ENCODE assay signal across 15 cellular contexts in the genomic region with DNA sequence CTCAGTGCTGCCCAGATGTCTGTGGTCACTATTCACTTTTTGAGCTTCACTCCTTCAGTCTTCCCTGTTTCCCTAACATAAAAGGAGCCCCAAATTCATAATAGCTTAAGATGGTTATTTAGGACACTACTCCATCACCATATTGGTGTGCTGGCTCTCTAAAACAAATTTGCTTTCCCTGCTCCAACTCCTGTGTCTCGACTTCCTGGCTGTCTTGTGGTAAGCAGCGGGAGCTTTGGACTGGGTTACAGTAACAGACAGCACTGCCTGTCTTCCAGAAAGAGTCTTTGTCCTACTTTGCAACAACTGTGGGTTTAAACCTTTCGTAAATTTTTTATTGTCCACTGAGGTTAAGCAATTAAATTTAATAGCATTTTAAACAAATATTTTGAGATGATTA.
"Had no signal": no experiment of that assay in that cellular context is flagged by ENCODE, and none has a peak within 500 bp of the region (broad histone marks: within the 10 kb centered on the region; RNA-seq: fewer than 3 reads in every experiment).

No MANE protein-coding gene starts in this region.

- H3K4me1 ChIP-seq: esophagus muscularis mucosa, foreskin keratinocyte, psoas muscle, sigmoid colon had no signal

- H3K27ac ChIP-seq: esophagus muscularis mucosa, foreskin keratinocyte, psoas muscle, sigmoid colon had no signal

- H3K4me3 ChIP-seq: esophagus muscularis mucosa, mucosa of descending colon, psoas muscle, sigmoid colon had no signal

- H3K4me1 Mint-ChIP-seq: natural killer cell; stimulated activated naive B cell treated with anti-CD40 and anti-IgM and Interleukin-4, amounts not matched to agents 10 μg/mL and 1 μg/mL and 100 μg/mL, for 72 hours had no signal

- H3K27me3 ChIP-seq: esophagus muscularis mucosa, foreskin keratinocyte, sigmoid colon had no signal

- H3K4me3 Mint-ChIP-seq: natural killer cell; stimulated activated naive B cell treated with anti-CD40 and anti-IgM and Interleukin-4, amounts not matched to agents 10 μg/mL and 1 μg/mL and 100 μg/mL, for 72 hours; T-helper 1 cell treated with Interleukin-12 subunit alpha and Interleukin-12 subunit beta and Interleukin-4 antibody, amounts not matched to agents 30 μg/mL and 1 μg/mL, for 36 hours had no signal

- H3K36me3 ChIP-seq: esophagus muscularis mucosa, sigmoid colon had no signal

- ATAC-seq: activated naive CD4-positive, alpha-beta T cell treated with anti-CD3 and anti-CD28 coated beads, Interleukin-2, amount 50 U/mL, for 72 hours; foreskin keratinocyte; mucosa of descending colon; natural killer cell; psoas muscle; stimulated activated naive B cell treated with anti-CD40 and anti-IgM and Interleukin-4, amounts not matched to agents 10 μg/mL and 1 μg/mL and 100 μg/mL, for 72 hours had no signal

- DNase-seq: activated CD4-positive, alpha-beta T cell treated with anti-CD3 and anti-CD28 coated beads, Interleukin-2, amount 50 U/mL, for 1 hour; activated effector memory CD4-positive, alpha-beta T cell treated with Interleukin-2 at 50 U/mL for 16 hours; amniotic stem cell; foreskin keratinocyte; mucosa of descending colon; natural killer cell; occipital lobe; psoas muscle; sigmoid colon; stimulated activated CD4-positive, alpha-beta T cell treated with anti-CD3 and anti-CD28 coated beads, Interleukin-2, amount 100 ng/mL, for 24 hours; stimulated activated naive B cell treated with anti-CD40 and anti-IgM and Interleukin-4, amounts not matched to agents 10 μg/mL and 1 μg/mL and 100 μg/mL, for 72 hours; trophoblast cell had no signal

- H3K27ac Mint-ChIP-seq: activated naive CD4-positive, alpha-beta T cell treated with anti-CD3 and anti-CD28 coated beads, Interleukin-2, amount 50 U/mL, for 72 hours; natural killer cell; stimulated activated naive B cell treated with anti-CD40 and anti-IgM and Interleukin-4, amounts not matched to agents 10 μg/mL and 1 μg/mL and 100 μg/mL, for 72 hours; T-helper 1 cell treated with Interleukin-12 subunit alpha and Interleukin-12 subunit beta and Interleukin-4 antibody, amounts not matched to agents 30 μg/mL and 1 μg/mL, for 36 hours had no signal

- H3K27me3 Mint-ChIP-seq: stimulated activated naive B cell treated with anti-CD40 and anti-IgM and Interleukin-4, amounts not matched to agents 10 μg/mL and 1 μg/mL and 100 μg/mL, for 72 hours had no signal

- H3K9me3 ChIP-seq: esophagus muscularis mucosa, psoas muscle, sigmoid colon had no signal

- H3K36me3 Mint-ChIP-seq: natural killer cell; stimulated activated naive B cell treated with anti-CD40 and anti-IgM and Interleukin-4, amounts not matched to agents 10 μg/mL and 1 μg/mL and 100 μg/mL, for 72 hours had no signal
